ENCODE assay signal across 16 cellular contexts in the genomic region with DNA sequence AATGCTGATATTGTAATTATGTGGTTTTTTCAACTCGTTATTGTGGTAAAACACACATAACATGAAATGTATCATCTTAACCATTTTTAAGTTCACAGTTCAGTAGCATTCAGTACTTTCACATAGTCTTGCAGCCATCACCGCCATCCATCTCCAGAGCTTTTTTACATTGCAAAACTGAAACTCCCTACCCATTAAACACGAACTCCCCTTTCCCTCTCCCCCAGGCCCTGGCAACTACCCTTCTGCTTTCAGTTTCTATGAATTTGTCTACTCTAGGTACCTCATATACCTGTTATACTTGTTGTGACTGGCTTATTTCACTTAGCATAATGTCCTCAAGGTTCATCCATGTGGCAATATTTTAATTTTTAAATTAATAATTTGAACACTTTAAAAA.
DNase-seq lines count a peak whose midpoint lies in the region; ATAC-seq and TF ChIP-seq lines count a peak whose summit lies in the region.
"Had no signal": no experiment of that assay in that cellular context is flagged by ENCODE, and none has a peak within 500 bp of the region (broad histone marks: within the 10 kb centered on the region; RNA-seq: fewer than 3 reads in every experiment).

No MANE protein-coding gene starts in this region.

- DNase-seq in erythroblast (lab: John Stamatoyannopoulos, UW) (no peak), NCI-H2029 (lab: John Stamatoyannopoulos, UW) (no peak), T-helper 17 cell (no peak), Peyer's patch (no peak)
- DNase-seq: activated CD8-positive, alpha-beta T cell treated with anti-CD3 and anti-CD28 coated beads, Interleukin-2, amount 10 ng/mL, durations not matched to agents 7 days and 5 days; activated naive CD8-positive, alpha-beta T cell treated with anti-CD3 and anti-CD28 coated beads, Interleukin-2, amount 10 ng/mL, durations not matched to agents 7 days and 5 days; left cardiac atrium; NCI-H1694; stimulated activated naive CD4-positive, alpha-beta T cell had no signal

- H3K27me3 ChIP-seq in Peyer's patch: no peaks in the 10 kb centered on the region

- H3K9me3 ChIP-seq in T-helper 17 cell (ENCODE audit: control insufficient read depth, low read length, poor library complexity, severe bottlenecking): no peaks in the 10 kb centered on the region
- H3K9me3 ChIP-seq in Peyer's patch: no peaks in the 10 kb centered on the region

- no peak overlapping the region for H3K4me3 Mint-ChIP-seq in T-helper 17 cell
- H3K4me3 Mint-ChIP-seq: activated CD8-positive, alpha-beta T cell treated with anti-CD3 and anti-CD28 coated beads, Interleukin-2, amount 10 ng/mL, durations not matched to agents 7 days and 5 days; activated naive CD8-positive, alpha-beta T cell treated with anti-CD3 and anti-CD28 coated beads, Interleukin-2, amount 10 ng/mL, durations not matched to agents 7 days and 5 days; neural crest cell; T-helper 1 cell treated with Interleukin-12 subunit alpha and Interleukin-12 subunit beta and Interleukin-4 antibody, amounts not matched to agents 30 μg/mL and 1 μg/mL, for 36 hours had no signal

- no peak overlapping the region for H3K4me3 ChIP-seq in Peyer's patch

- H3K27me3 Mint-ChIP-seq in T-helper 17 cell: peaks cover 5% of the 10 kb centered on the region
- H3K27me3 Mint-ChIP-seq: activated naive CD8-positive, alpha-beta T cell treated with anti-CD3 and anti-CD28 coated beads, Interleukin-2, amount 10 ng/mL, durations not matched to agents 7 days and 5 days had no signal

- no peaks in the 10 kb centered on the region for H3K4me1 Mint-ChIP-seq in T-helper 17 cell
- H3K4me1 Mint-ChIP-seq: activated naive CD8-positive, alpha-beta T cell treated with anti-CD3 and anti-CD28 coated beads, Interleukin-2, amount 10 ng/mL, durations not matched to agents 7 days and 5 days; neural crest cell had no signal

- no peaks in the 10 kb centered on the region for H3K36me3 Mint-ChIP-seq in T-helper 17 cell (ENCODE audit: low read depth)
- H3K36me3 Mint-ChIP-seq: activated naive CD8-positive, alpha-beta T cell treated with anti-CD3 and anti-CD28 coated beads, Interleukin-2, amount 10 ng/mL, durations not matched to agents 7 days and 5 days had no signal

- ATAC-seq in GM18508 (IDR thresholded peaks at IDR 0.05; ENCODE audit: insufficient read depth, unreplicated experiment) (peak; percentile 78), GM21360 (IDR thresholded peaks at IDR 0.05; ENCODE audit: unreplicated experiment) (peak; percentile 89), HG02884 (IDR thresholded peaks at IDR 0.05; ENCODE audit: unreplicated experiment) (peak; percentile 88), HG03558 (IDR thresholded peaks at IDR 0.05; ENCODE audit: extremely low read depth, unreplicated experiment) (peak; percentile 72), T-helper 17 cell (no peak)
- ATAC-seq: activated CD8-positive, alpha-beta T cell treated with anti-CD3 and anti-CD28 coated beads, Interleukin-2, amount 10 ng/mL, durations not matched to agents 7 days and 5 days; HepG2; left cardiac atrium had no signal

- H3K36me3 ChIP-seq in Peyer's patch: no peaks in the 10 kb centered on the region

- no peak overlapping the region for H3K27ac Mint-ChIP-seq in T-helper 17 cell
- H3K27ac Mint-ChIP-seq: activated CD8-positive, alpha-beta T cell treated with anti-CD3 and anti-CD28 coated beads, Interleukin-2, amount 10 ng/mL, durations not matched to agents 7 days and 5 days; activated naive CD8-positive, alpha-beta T cell treated with anti-CD3 and anti-CD28 coated beads, Interleukin-2, amount 10 ng/mL, durations not matched to agents 7 days and 5 days; T-helper 1 cell treated with Interleukin-12 subunit alpha and Interleukin-12 subunit beta and Interleukin-4 antibody, amounts not matched to agents 30 μg/mL and 1 μg/mL, for 36 hours had no signal

- TF ChIP-seq POLR2A in erythroblast (IDR thresholded peaks at IDR 0.05; ENCODE audit: low read length) (no peak), Peyer's patch (IDR thresholded peaks at IDR 0.05) (no peak)

- H3K4me1 ChIP-seq in Peyer's patch: no peaks in the 10 kb centered on the region

- no peak for TF ChIP-seq CTCF in Peyer's patch (IDR thresholded peaks at IDR 0.05)

- no peak overlapping the region for H3K27ac ChIP-seq in Peyer's patch
